9 cellular contexts compared by ENCODE assay signal in the genomic region with DNA sequence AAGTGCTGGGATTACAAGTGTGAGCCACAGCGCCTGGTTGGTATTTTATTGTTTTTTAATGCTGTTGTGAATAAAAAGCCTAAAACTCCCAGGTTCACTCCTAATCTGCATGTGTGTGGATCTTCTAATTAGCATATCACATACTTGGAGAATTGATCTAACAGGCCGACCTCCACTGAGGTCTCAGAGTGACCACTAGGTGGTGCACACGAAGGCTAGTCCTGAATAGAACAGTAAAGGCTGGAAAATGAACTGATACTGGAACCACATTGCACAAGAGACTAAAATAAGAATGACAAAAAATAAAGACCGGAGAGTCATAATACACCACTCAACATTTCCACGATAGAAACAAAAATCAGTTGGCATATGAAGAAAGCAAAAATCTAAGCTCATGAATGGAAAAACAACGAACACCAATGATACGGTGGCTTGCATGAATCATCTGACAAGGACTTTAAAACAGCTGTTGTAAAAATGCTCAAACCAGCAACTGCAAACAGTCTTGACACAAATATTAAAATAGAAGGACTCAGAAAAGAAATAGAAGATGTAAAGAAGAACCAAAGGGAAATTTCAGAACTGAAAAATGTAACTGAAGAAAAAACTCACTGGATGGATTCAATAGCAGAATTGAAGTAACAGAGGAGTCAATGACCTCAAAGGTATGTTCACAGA. TPM values are rescaled to one million over a fixed set of nuclear protein-coding genes. Genes with fewer than 3 reads are reported as not detected.
A peak's percentile ranks its signal among the peaks of the same experiment; 100 is the strongest.
DNase-seq lines count a peak whose midpoint lies in the region; ATAC-seq and TF ChIP-seq lines count a peak whose summit lies in the region.
"Had no signal": no experiment of that assay in that cellular context is flagged by ENCODE, and none has a peak within 500 bp of the region (broad histone marks: within the 10 kb centered on the region; RNA-seq: fewer than 3 reads in every experiment).

No MANE protein-coding gene starts in this region.

- TF ChIP-seq CTCF in BJ (IDR thresholded peaks at IDR 0.05; ENCODE audit: insufficient read depth, low read depth, low read length), result peak; percentile 66
- TF ChIP-seq CTCF in SU-DHL-6 (IDR thresholded peaks at IDR 0.05; ENCODE audit: insufficient read depth, low read length, poor library complexity, severe bottlenecking), result peak; percentile 62
- TF ChIP-seq CTCF in esophagus squamous epithelium (IDR thresholded peaks at IDR 0.05), result peak in 5 of 6 experiments; percentile 35 to 57 (median 38)
- peak in 4 of 5 experiments; percentile 25 to 55 (median 49) for TF ChIP-seq CTCF in gastrocnemius medialis (IDR thresholded peaks at IDR 0.05 in 4 of 5, conservative IDR thresholded peaks at IDR 0.05 in 1 of 5)
- TF ChIP-seq CTCF in vagina (IDR thresholded peaks at IDR 0.05), result peak in 1 of 3 experiments; percentile 27

- H3K79me2 ChIP-seq in SU-DHL-6 (ENCODE audit: insufficient read depth, low read length), result no peaks in the 10 kb centered on the region

- WGBS in esophagus squamous epithelium, 2 donors, result 54 to 57% methylated on average over 6 to 7 of the region's 7 CpGs

- CTCF ChIA-PET in BJ (lab: Yijun Ruan, JAX), result interaction anchor here (0.7 to 1.8 kb wide), 3 partner anchors 9 to 51 kb away, joined by 3 to 4 read pairs (median 3); no protein-coding TSS in a partner anchor

- ATAC-seq in gastrocnemius medialis (peak in 1 of 2 donors; percentile 26), HG03457 (IDR thresholded peaks at IDR 0.05; ENCODE audit: unreplicated experiment) (no peak)

- H3K4me1 ChIP-seq in esophagus squamous epithelium, result peaks cover 8 to 17% (median 8%) of the 10 kb centered on the region in 3 donors
- H3K4me1 ChIP-seq in gastrocnemius medialis, result peaks cover 0 to 4% of the 10 kb centered on the region in 2 donors
- peaks cover 23% of the 10 kb centered on the region for H3K4me1 ChIP-seq in vagina

- H3K27me3 ChIP-seq in BJ (ENCODE audit: control insufficient read depth, insufficient read depth, low read length) (peaks cover 8% of the 10 kb centered on the region), H7 (ENCODE audit: control insufficient read depth, insufficient read depth, low read length) (peaks cover 18% of the 10 kb centered on the region), SU-DHL-6 (ENCODE audit: low read length) (no peaks in the 10 kb centered on the region), esophagus squamous epithelium (peaks cover 6 to 43% (median 12%) of the 10 kb centered on the region in 4 donors), gastrocnemius medialis (peaks cover 9 to 24% (median 22%) of the 10 kb centered on the region in 3 donors), vagina (no peaks in the 10 kb centered on the region)

- no peaks in the 10 kb centered on the region for H3K36me3 ChIP-seq in BJ (ENCODE audit: control insufficient read depth, insufficient read depth, low read length)
- no peaks in the 10 kb centered on the region for H3K36me3 ChIP-seq in H7 (replicated peaks; ENCODE audit: control insufficient read depth, insufficient read depth, low read length)
- H3K36me3 ChIP-seq in SU-DHL-6 (ENCODE audit: low read length), result no peaks in the 10 kb centered on the region
- no peaks in the 10 kb centered on the region for H3K36me3 ChIP-seq in esophagus squamous epithelium
- H3K36me3 ChIP-seq in gastrocnemius medialis, result no peaks in the 10 kb centered on the region
- no peaks in the 10 kb centered on the region for H3K36me3 ChIP-seq in vagina

- H3K4me3 ChIP-seq in BJ (ENCODE audit: low read depth, low read length), result no peak overlapping the region
- H3K4me3 ChIP-seq in H7 (ENCODE audit: insufficient read depth, low read depth, low read length), result no peak overlapping the region
- H3K4me3 ChIP-seq in SU-DHL-6 (ENCODE audit: insufficient read depth, low read length, poor library complexity, severe bottlenecking), result no peak overlapping the region
- no peak overlapping the region for H3K4me3 ChIP-seq in esophagus squamous epithelium
- H3K4me3 ChIP-seq in gastrocnemius medialis, result no peak overlapping the region
- H3K4me3 ChIP-seq in vagina, result no peak overlapping the region

- intact Hi-C loops in esophagus squamous epithelium (cut with DNase I), result no loop called here
- intact Hi-C loops in gastrocnemius medialis (cut with DNase I; ENCODE audit: low total_unique reads), result loop anchor here (5.0 kb wide), 1 partner anchor 212 kb away; no protein-coding TSS in a partner anchor
- intact Hi-C loops in vagina (cut with DNase I), result no loop called here

- no peak overlapping the region for H3K9ac ChIP-seq in SU-DHL-6 (ENCODE audit: low read length)

- no peak overlapping the region for H2AFZ ChIP-seq in SU-DHL-6 (ENCODE audit: low read depth, low read length, severe bottlenecking)

- H4K20me1 ChIP-seq in SU-DHL-6 (ENCODE audit: low read depth, low read length), result no peaks in the 10 kb centered on the region

- H3K9me2 ChIP-seq in SU-DHL-6 (replicated peaks; ENCODE audit: insufficient read depth, low read length), result no peaks in the 10 kb centered on the region

- H3K27ac ChIP-seq in SU-DHL-6 (ENCODE audit: low read depth, low read length) (no peak overlapping the region), esophagus squamous epithelium (no peak overlapping the region), gastrocnemius medialis (no peak overlapping the region), vagina (no peak overlapping the region)

- H3K9me3 ChIP-seq in SU-DHL-6 (ENCODE audit: insufficient read depth, low read length) (no peaks in the 10 kb centered on the region), esophagus squamous epithelium (peaks cover 0 to 7% (median 2%) of the 10 kb centered on the region in 3 donors), gastrocnemius medialis (no peaks in the 10 kb centered on the region), vagina (no peaks in the 10 kb centered on the region)

- DNase-seq in BJ (ENCODE audit: low read depth) (no peak), H7 (peak; percentile 88), esophagus squamous epithelium (lab: John Stamatoyannopoulos, UW) (no peak), gastrocnemius medialis (no peak), H4 (ENCODE audit: low spot score) (no peak), vagina (ENCODE audit: extremely low spot score in 2 of 2) (no peak)

- POLR2A ChIA-PET in BJ (lab: Charles Lee), result no interaction called here

- H3F3A ChIP-seq in SU-DHL-6 (ENCODE audit: insufficient read depth), result peaks cover 15% of the 10 kb centered on the region

- H3K4me2 ChIP-seq in SU-DHL-6 (ENCODE audit: low read depth, low read length, poor library complexity, severe bottlenecking), result no peak overlapping the region

- no peak for TF ChIP-seq POLR2A in esophagus squamous epithelium (IDR thresholded peaks at IDR 0.05)
- no peak for TF ChIP-seq POLR2A in gastrocnemius medialis (IDR thresholded peaks at IDR 0.05)
- TF ChIP-seq POLR2A in vagina (IDR thresholded peaks at IDR 0.05), result no peak

- in situ Hi-C loops in gastrocnemius medialis (cut with MboI; ENCODE audit: low sequenced_read_pairs in 4 of 4), result loop anchor here in 1 of 4 donors (10.0 kb wide), 1 partner anchor 45 kb away; no protein-coding TSS in a partner anchor

RNA-seq across cellular contexts. Expression of gene PIM3, which starts 19.2 kb away (rescaled TPM):
- 5.8 and 8.3 TPM in 2 replicates for polyA plus RNA-seq in BJ (2011; rRNA removed)
- 2.2 and 2.5 TPM in 2 replicates for polyA minus RNA-seq in BJ (2011; rRNA and poly(A)+ RNA removed)
- 71.2 and 79.7 TPM in 2 replicates for total RNA-seq in H7 (2014; rRNA removed; shearing (Covaris generic))
- total RNA-seq in esophagus squamous epithelium (10 to 100 TPM; 43.8 to 75.7 (median 52.1) TPM), gastrocnemius medialis (100 to 1,000 TPM; 165 to 327 (median 188) TPM), vagina (97.2 TPM)
- 18.6 and 30.3 TPM in 2 replicates for total RNA-seq in H4 (2014; rRNA removed; shearing (Covaris generic))

RNA-seq across cellular contexts. Expression of gene IL17REL, which starts 32.8 kb away (rescaled TPM):
- polyA plus RNA-seq in BJ (2011; rRNA removed), result not detected in 2 replicates
- polyA minus RNA-seq in BJ (2011; rRNA and poly(A)+ RNA removed), result not detected in 2 replicates
- 0.04 TPM in 1 of 2 replicates, not detected in the other for total RNA-seq in H7 (2014; rRNA removed; shearing (Covaris generic))
- total RNA-seq in esophagus squamous epithelium (not detected), gastrocnemius medialis (not detected), vagina (not detected)
- total RNA-seq in H4 (2014; rRNA removed; shearing (Covaris generic)), result not detected in 2 replicates
- total RNA-seq: urinary bladder had no signal
